In the genomic region with DNA sequence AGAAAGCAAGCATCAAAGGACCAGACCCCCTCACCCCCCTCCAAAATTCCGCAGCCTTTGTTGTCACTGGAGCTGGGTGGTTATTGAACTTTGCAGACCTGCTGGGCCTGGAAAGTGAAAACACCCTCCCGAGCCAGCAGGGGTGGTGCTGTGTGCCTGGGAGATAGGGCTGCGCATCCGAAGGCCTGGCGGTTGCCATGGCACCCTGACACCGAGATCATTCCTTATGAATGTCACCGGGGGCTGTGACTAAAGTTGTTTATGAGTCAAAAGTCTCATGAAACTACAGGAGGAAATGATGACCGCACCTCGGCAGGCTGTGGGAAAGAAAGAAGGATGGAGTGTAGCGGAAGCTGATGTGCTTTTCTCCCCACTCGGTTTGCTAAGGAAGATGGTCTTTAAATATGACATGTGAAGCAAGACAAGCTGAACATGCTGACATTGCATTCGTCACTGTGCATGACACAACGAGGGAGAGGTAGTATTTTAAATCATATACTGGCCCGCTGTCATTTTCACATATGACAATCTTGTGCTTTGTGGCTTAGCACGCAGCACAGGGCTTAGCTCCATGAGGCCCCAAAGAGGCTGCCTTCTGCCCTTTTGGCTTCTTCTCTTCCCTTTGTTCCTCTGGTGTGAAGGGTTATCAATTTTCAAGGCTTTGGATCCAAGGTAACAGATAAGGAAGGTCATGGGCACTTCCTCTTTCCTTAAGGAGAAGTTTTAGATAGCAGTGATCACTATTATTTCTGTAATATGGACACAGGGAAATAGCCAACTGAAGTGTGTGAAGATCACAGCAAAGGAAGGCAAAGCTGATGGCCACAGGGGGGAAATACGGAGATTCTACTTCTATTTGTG, we compare ENCODE assay signal across 10 cellular contexts.
DNase-seq lines count a peak whose midpoint lies in the region; ATAC-seq and TF ChIP-seq lines count a peak whose summit lies in the region.
"Had no signal": no experiment of that assay in that cellular context is flagged by ENCODE, and none has a peak within 500 bp of the region (broad histone marks: within the 10 kb centered on the region; RNA-seq: fewer than 3 reads in every experiment).

No MANE protein-coding gene starts in this region.

- no peak for DNase-seq in CD4-positive, CD25-positive, alpha-beta regulatory T cell
- DNase-seq in astrocyte of the cerebellum (ENCODE audit: low read depth): peak; percentile 48
- no peak for DNase-seq in activated CD8-positive, alpha-beta memory T cell treated with anti-CD3 and anti-CD28 coated beads, Interleukin-2, amount 50 U/mL, for 4 hours
- DNase-seq: activated naive CD4-positive, alpha-beta T cell treated with Interleukin-2 at 50 U/mL for 16 hours had no signal

- no peaks in the 10 kb centered on the region for H3K36me3 Mint-ChIP-seq in CD4-positive, CD25-positive, alpha-beta regulatory T cell
- H3K36me3 Mint-ChIP-seq: T-cell had no signal

- H3K27ac ChIP-seq in CD4-positive, CD25-positive, alpha-beta regulatory T cell (ENCODE audit: insufficient read depth, low read length, poor library complexity, severe bottlenecking): no peak overlapping the region
- no peak overlapping the region for H3K27ac ChIP-seq in HUES6 (ENCODE audit: low read depth, low read length)
- peak overlapping the region; percentile 27 for H3K27ac ChIP-seq in layer of hippocampus (ENCODE audit: low read depth, low read length)

- no peak overlapping the region for H3K4me3 ChIP-seq in CD4-positive, CD25-positive, alpha-beta regulatory T cell (ENCODE audit: low read depth, low read length)
- H3K4me3 ChIP-seq in HUES6 (ENCODE audit: low read depth, low read length) (no peak overlapping the region), astrocyte of the cerebellum (ENCODE audit: low read depth, low read length) (peak overlapping the region; percentile 8)

- no peak overlapping the region for H3K4me3 Mint-ChIP-seq in CD4-positive, CD25-positive, alpha-beta regulatory T cell
- H3K4me3 Mint-ChIP-seq: T-cell had no signal

- no peaks in the 10 kb centered on the region for H3K36me3 ChIP-seq in CD4-positive, CD25-positive, alpha-beta regulatory T cell (ENCODE audit: control insufficient read depth, insufficient read depth, low read length)
- H3K36me3 ChIP-seq in HUES6 (ENCODE audit: control insufficient read depth, insufficient read depth, low read length): peaks cover 3% of the 10 kb centered on the region; the same call in 1 of the 2 replicates

- H3K4me1 ChIP-seq in CD4-positive, CD25-positive, alpha-beta regulatory T cell (ENCODE audit: control insufficient read depth, insufficient read depth, low read length, poor library complexity, severe bottlenecking): no peaks in the 10 kb centered on the region
- peaks cover 17% of the 10 kb centered on the region for H3K4me1 ChIP-seq in HUES6 (ENCODE audit: control insufficient read depth, insufficient read depth, low read length)

- peak overlapping the region; percentile 39 for H3K9ac ChIP-seq in HUES6 (ENCODE audit: low read length)

- H3K27me3 Mint-ChIP-seq in CD4-positive, CD25-positive, alpha-beta regulatory T cell: peaks cover 4% of the 10 kb centered on the region

- H3K27ac Mint-ChIP-seq in CD4-positive, CD25-positive, alpha-beta regulatory T cell: peak overlapping the region in 2 of 3 donors; percentile 11 to 33
- H3K27ac Mint-ChIP-seq: T-cell had no signal

- no peaks in the 10 kb centered on the region for H3K9me3 ChIP-seq in CD4-positive, CD25-positive, alpha-beta regulatory T cell (ENCODE audit: control insufficient read depth in 2 of 2, low read length in 2 of 2)
- peaks cover 16% of the 10 kb centered on the region for H3K9me3 ChIP-seq in HUES6 (ENCODE audit: control insufficient read depth, insufficient read depth, low read depth, low read length)

- in situ Hi-C loops in astrocyte of the cerebellum (cut with HindIII; ENCODE audit: low sequenced_read_pairs): no loop called here

- peak; percentile 26 for TF ChIP-seq CTCF in astrocyte of the cerebellum (IDR thresholded peaks at IDR 0.05; ENCODE audit: low read depth, low read length, missing control alignments)

- no peaks in the 10 kb centered on the region for H3K27me3 ChIP-seq in CD4-positive, CD25-positive, alpha-beta regulatory T cell (ENCODE audit: control insufficient read depth, insufficient read depth, low read length)
- H3K27me3 ChIP-seq in HUES6 (ENCODE audit: control insufficient read depth, insufficient read depth, low read length): no peaks in the 10 kb centered on the region; the same call in 1 of the 2 replicates
- no peaks in the 10 kb centered on the region for H3K27me3 ChIP-seq in layer of hippocampus (ENCODE audit: control insufficient read depth, insufficient read depth, low read length)

- no peaks in the 10 kb centered on the region for H3K4me1 Mint-ChIP-seq in CD4-positive, CD25-positive, alpha-beta regulatory T cell
- H3K4me1 Mint-ChIP-seq: T-cell had no signal

- no peak for ATAC-seq in CD4-positive, CD25-positive, alpha-beta regulatory T cell (ENCODE audit: low read depth in 2 of 2)
- no peak for ATAC-seq in GM21390 (IDR thresholded peaks at IDR 0.05; ENCODE audit: unreplicated experiment)
- ATAC-seq in HG02981 (IDR thresholded peaks at IDR 0.05; ENCODE audit: unreplicated experiment): no peak
- no peak for ATAC-seq in HG03135 (IDR thresholded peaks at IDR 0.05; ENCODE audit: unreplicated experiment)

- peaks cover 0 to 5% (median 0%) of the 10 kb centered on the region in 7 donors for H3K9me3 Mint-ChIP-seq in CD4-positive, CD25-positive, alpha-beta regulatory T cell
- H3K9me3 Mint-ChIP-seq: T-cell had no signal
